Comparison of ENCODE assay signal across 1 cellular context in genomic region chr6:28399370-28400121, GRCh38.
A peak's percentile ranks its signal among the peaks of the same experiment; 100 is the strongest.
TF ChIP-seq lines count a peak whose summit lies in the region.

Gene ZSCAN12, minus strand, starts transcription at chr6:28399747. Its CDS starts 1,342 bp downstream, at chr6:28398405.

TF ChIP-seq in HepG2, 621 proteins besides CTCF, POLR2A, EP300 and RAD21 (continued from another document and continues in another):
- TF ChIP-seq ZNF704 (CRISPR knock-in tag; IDR thresholded peaks at IDR 0.05; ENCODE audit: borderline replicate concordance) (peak; percentile 96; the same call in 1 of the 2 replicates), TEF (CRISPR knock-in tag; IDR thresholded peaks at IDR 0.05) (0 out of 2 replicates have a peak, but pooled peaks have one; percentile 24), ZNF777 (CRISPR knock-in tag; IDR thresholded peaks at IDR 0.05) (peak; percentile 69), ATF7 (IDR thresholded peaks at IDR 0.05) (no peak), ATF7 (CRISPR knock-in tag; IDR thresholded peaks at IDR 0.05) (peak; percentile 89), DNMT1 (CRISPR knock-in tag; IDR thresholded peaks at IDR 0.05) (0 out of 2 replicates have a peak, but pooled peaks have one; percentile 76), BRF2 (CRISPR knock-in tag; IDR thresholded peaks at IDR 0.05) (peak; percentile 75; the same call in 1 of the 2 replicates), EHMT2 (IDR thresholded peaks at IDR 0.05; ENCODE audit: borderline replicate concordance, low read depth, low read length) (peak; percentile 80; the same call in 1 of the 2 replicates), PATZ1 (CRISPR knock-in tag; IDR thresholded peaks at IDR 0.05) (peak; percentile 78), IRF1 (CRISPR knock-in tag; IDR thresholded peaks at IDR 0.05; ENCODE audit: low read depth) (peak; percentile 86; the same call in 1 of the 2 replicates), ZNF619 (CRISPR knock-in tag; IDR thresholded peaks at IDR 0.05) (peak; percentile 85; the same call in 1 of the 2 replicates), ZNF205 (CRISPR knock-in tag; IDR thresholded peaks at IDR 0.05) (peak; percentile 86), NR2F1 (CRISPR knock-in tag; IDR thresholded peaks at IDR 0.05) (peak in 1 of 2 experiments; percentile 85; a peak in 2 of 4 replicates), ATF1 (CRISPR knock-in tag; IDR thresholded peaks at IDR 0.05) (peak; percentile 79), CENPBD1 (CRISPR knock-in tag; IDR thresholded peaks at IDR 0.05; ENCODE audit: borderline replicate concordance, low read depth) (peak; percentile 95; the same call in 1 of the 2 replicates), MTERF4 (CRISPR knock-in tag; IDR thresholded peaks at IDR 0.05) (peak; percentile 63; the same call in 1 of the 2 replicates), ZNF280D (CRISPR knock-in tag; IDR thresholded peaks at IDR 0.05) (peak; percentile 98), SAP130 (CRISPR knock-in tag; IDR thresholded peaks at IDR 0.05; ENCODE audit: low read depth) (peak; percentile 97), KLF12 (CRISPR knock-in tag; IDR thresholded peaks at IDR 0.05; ENCODE audit: borderline replicate concordance) (peak; percentile 92), ZNF33B (CRISPR knock-in tag; IDR thresholded peaks at IDR 0.05) (peak; percentile 87; the same call in 1 of the 2 replicates), ZFP91 (CRISPR knock-in tag; IDR thresholded peaks at IDR 0.05; ENCODE audit: borderline replicate concordance) (peak; percentile 97), ZBTB49 (CRISPR knock-in tag; IDR thresholded peaks at IDR 0.05; ENCODE audit: borderline replicate concordance) (no peak), MED13 (CRISPR knock-in tag; IDR thresholded peaks at IDR 0.05) (no peak), ZNF143 (CRISPR knock-in tag; IDR thresholded peaks at IDR 0.05) (peak; percentile 62; the same call in 1 of the 2 replicates), ZMAT3 (CRISPR knock-in tag; conservative IDR thresholded peaks at IDR 0.05) (peak; percentile 81; the same call in 1 of the 2 replicates), STAG1 (CRISPR knock-in tag; IDR thresholded peaks at IDR 0.05) (0 out of 2 replicates have a peak, but pooled peaks have one; percentile 26), ZNF660 (CRISPR knock-in tag; IDR thresholded peaks at IDR 0.05; ENCODE audit: borderline replicate concordance, low read depth) (peak; percentile 84; the same call in 1 of the 2 replicates), MIXL1 (CRISPR knock-in tag; IDR thresholded peaks at IDR 0.05) (peak; percentile 77), CEBPZ (IDR thresholded peaks at IDR 0.05; ENCODE audit: low read length) (no peak), TBP (CRISPR knock-in tag; IDR thresholded peaks at IDR 0.05) (no peak), ZNF576 (CRISPR knock-in tag; IDR thresholded peaks at IDR 0.05) (0 out of 2 replicates have a peak, but pooled peaks have one; percentile 46), SMARCC2 (IDR thresholded peaks at IDR 0.05) (no peak), SMYD3 (CRISPR knock-in tag; IDR thresholded peaks at IDR 0.05) (0 out of 2 replicates have a peak, but pooled peaks have one; percentile 32), ZNF354B (CRISPR knock-in tag; IDR thresholded peaks at IDR 0.05) (peak; percentile 91; the same call in 1 of the 2 replicates), SRSF4 (IDR thresholded peaks at IDR 0.05; ENCODE audit: low read depth, low read length, poor library complexity, severe bottlenecking) (no peak), HNRNPL (IDR thresholded peaks at IDR 0.05; ENCODE audit: low read depth, low read length) (0 out of 2 replicates have a peak, but pooled peaks have one; percentile 73), ZNF572 (CRISPR knock-in tag; IDR thresholded peaks at IDR 0.05) (peak; percentile 97), DPF2 (CRISPR knock-in tag; IDR thresholded peaks at IDR 0.05; ENCODE audit: borderline replicate concordance, low read depth) (no peak), TEAD2 (CRISPR knock-in tag; IDR thresholded peaks at IDR 0.05) (no peak), MYC (CRISPR knock-in tag; IDR thresholded peaks at IDR 0.05; ENCODE audit: borderline replicate concordance) (peak; percentile 90; the same call in 1 of the 2 replicates), NONO (IDR thresholded peaks at IDR 0.05) (no peak), NONO (CRISPR knock-in tag; conservative IDR thresholded peaks at IDR 0.05) (peak; percentile 91), ZNF431 (CRISPR knock-in tag; IDR thresholded peaks at IDR 0.05; ENCODE audit: borderline replicate concordance, low read depth) (peak; percentile 86; the same call in 1 of the 2 replicates)
